10 cellular contexts compared by ENCODE assay signal in the genomic region with DNA sequence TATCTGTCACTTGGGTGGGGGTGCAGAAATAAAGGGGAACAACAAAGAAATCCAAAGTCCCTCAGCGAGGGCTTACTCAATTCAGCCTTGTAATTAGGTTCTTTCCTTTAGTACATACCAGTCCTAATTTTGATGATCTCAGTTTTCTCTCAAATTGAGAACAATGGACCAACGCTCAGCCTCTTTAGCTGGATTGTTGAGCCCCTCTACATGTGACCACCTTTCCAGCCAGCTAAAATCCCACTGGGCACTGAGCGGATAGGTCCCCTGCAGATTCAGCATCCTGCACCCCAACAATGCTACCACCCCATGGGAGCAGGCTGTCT. TPM values are rescaled to one million over a fixed set of nuclear protein-coding genes. Genes with fewer than 3 reads are reported as not detected.
A peak's percentile ranks its signal among the peaks of the same experiment; 100 is the strongest.
DNase-seq lines count a peak whose midpoint lies in the region; ATAC-seq and TF ChIP-seq lines count a peak whose summit lies in the region.
"Had no signal": no experiment of that assay in that cellular context is flagged by ENCODE, and none has a peak within 500 bp of the region (broad histone marks: within the 10 kb centered on the region; RNA-seq: fewer than 3 reads in every experiment).

No MANE protein-coding gene starts in this region.

- H3K27me3 Mint-ChIP-seq in memory B cell = no peaks in the 10 kb centered on the region
- peaks cover 0 to 2% of the 10 kb centered on the region in 2 donors for H3K27me3 Mint-ChIP-seq in CD8-positive, alpha-beta memory T cell
- H3K27me3 Mint-ChIP-seq: activated naive CD4-positive, alpha-beta T cell treated with anti-CD3 and anti-CD28 coated beads, Interleukin-2, amount 10 ng/mL, durations not matched to agents 7 days and 5 days had no signal

- H3K36me3 ChIP-seq in body of pancreas (replicated peaks in 1 of 2; ENCODE audit: insufficient read depth in 1 of 2, low read depth in 2 of 2) = no peaks in the 10 kb centered on the region
- H3K36me3 ChIP-seq in spleen = peaks cover 0 to 19% (median 0%) of the 10 kb centered on the region in 6 donors
- no peaks in the 10 kb centered on the region for H3K36me3 ChIP-seq in CD8-positive, alpha-beta memory T cell (ENCODE audit: insufficient read depth, low read length)

- H3K9me3 ChIP-seq in body of pancreas (no peaks in the 10 kb centered on the region), spleen (no peaks in the 10 kb centered on the region)
- no peaks in the 10 kb centered on the region for H3K9me3 ChIP-seq in CD8-positive, alpha-beta memory T cell (ENCODE audit: low read length)

- DNase-seq in HL-60 (ENCODE audit: low read depth in 1 of 2, low spot score in 1 of 2) (peak in 1 of 2 experiments; percentile 16), body of pancreas (no peak), memory B cell (ENCODE audit: low spot score in 2 of 2) (no peak), spleen (no peak), NCI-H345 (lab: John Stamatoyannopoulos, UW) (no peak), T-helper 9 cell (no peak)
- no peak for DNase-seq in CD8-positive, alpha-beta memory T cell
- DNase-seq: NCI-H1417 had no signal

- TF ChIP-seq CTCF in HL-60 (IDR thresholded peaks at IDR 0.05; ENCODE audit: insufficient read depth, low read length) (no peak), body of pancreas (IDR thresholded peaks at IDR 0.05) (no peak), spleen (IDR thresholded peaks at IDR 0.05 in 8 of 11, conservative IDR thresholded peaks at IDR 0.05 in 3 of 11) (no peak)

- no peaks in the 10 kb centered on the region for H3K9me3 Mint-ChIP-seq in memory B cell
- H3K9me3 Mint-ChIP-seq in CD8-positive, alpha-beta memory T cell = no peaks in the 10 kb centered on the region
- H3K9me3 Mint-ChIP-seq: activated naive CD4-positive, alpha-beta T cell treated with anti-CD3 and anti-CD28 coated beads, Interleukin-2, amount 10 ng/mL, durations not matched to agents 7 days and 5 days had no signal

- H3K27me3 ChIP-seq in HL-60 (ENCODE audit: insufficient read depth, poor library complexity, severe bottlenecking) (no peaks in the 10 kb centered on the region), body of pancreas (no peaks in the 10 kb centered on the region), spleen (replicated peaks in 1 of 7) (no peaks in the 10 kb centered on the region)
- no peaks in the 10 kb centered on the region for H3K27me3 ChIP-seq in CD8-positive, alpha-beta memory T cell (ENCODE audit: insufficient read depth, low read length, poor library complexity, severe bottlenecking)

- TF ChIP-seq POLR2A in body of pancreas (IDR thresholded peaks at IDR 0.05) (no peak), spleen (IDR thresholded peaks at IDR 0.05) (no peak)

- POLR2A ChIA-PET in CD8-positive, alpha-beta memory T cell (lab: Charles Lee) = interaction anchor here (1.2 kb wide), 1 partner anchor 11 kb away, joined by 3 read pairs; a partner anchor contains a TSS

- H3K27ac ChIP-seq in HL-60 (replicated peaks) (peak overlapping the region; percentile 60), body of pancreas (peak overlapping the region in 3 of 4 donors; percentile 16 to 61 (median 37)), spleen (peak overlapping the region in 7 of 8 donors; percentile 28 to 83 (median 79))
- no peak overlapping the region for H3K27ac ChIP-seq in CD8-positive, alpha-beta memory T cell (ENCODE audit: low read depth, low read length)

- intact Hi-C loops in body of pancreas (cut with DNase I) (no loop called here), spleen (cut with DNase I; ENCODE audit: low total_unique reads) (no loop called here)

- no peak overlapping the region for H3K4me3 Mint-ChIP-seq in memory B cell
- H3K4me3 Mint-ChIP-seq in CD8-positive, alpha-beta memory T cell = peak overlapping the region in 1 of 7 donors; percentile 17
- H3K4me3 Mint-ChIP-seq: activated naive CD4-positive, alpha-beta T cell treated with anti-CD3 and anti-CD28 coated beads, Interleukin-2, amount 10 ng/mL, durations not matched to agents 7 days and 5 days had no signal

- H3K36me3 Mint-ChIP-seq in memory B cell = no peaks in the 10 kb centered on the region
- peaks cover 0 to 16% (median 4%) of the 10 kb centered on the region in 3 donors for H3K36me3 Mint-ChIP-seq in CD8-positive, alpha-beta memory T cell

- H3K27ac Mint-ChIP-seq in memory B cell = peak overlapping the region; percentile 81
- peak overlapping the region in 4 of 8 donors; percentile 4 to 55 (median 46) for H3K27ac Mint-ChIP-seq in CD8-positive, alpha-beta memory T cell
- H3K27ac Mint-ChIP-seq: activated naive CD4-positive, alpha-beta T cell treated with anti-CD3 and anti-CD28 coated beads, Interleukin-2, amount 10 ng/mL, durations not matched to agents 7 days and 5 days had no signal

- H3K4me1 ChIP-seq in body of pancreas = peaks cover 44% of the 10 kb centered on the region
- peaks cover 36 to 93% (median 74%) of the 10 kb centered on the region in 6 donors for H3K4me1 ChIP-seq in spleen
- H3K4me1 ChIP-seq in CD8-positive, alpha-beta memory T cell (ENCODE audit: insufficient read depth, low read length) = peaks cover 9% of the 10 kb centered on the region

- CTCF ChIA-PET in CD8-positive, alpha-beta memory T cell (lab: Charles Lee) = interaction anchor here (1.7 kb wide), 1 partner anchor 12 kb away, joined by 3 read pairs; no protein-coding TSS in a partner anchor

- peaks cover 26% of the 10 kb centered on the region for H3K4me1 Mint-ChIP-seq in memory B cell
- H3K4me1 Mint-ChIP-seq in CD8-positive, alpha-beta memory T cell = peaks cover 36 to 50% (median 49%) of the 10 kb centered on the region in 3 donors

- 78 to 85% methylated on average over 3 of the region's 3 CpGs for WGBS in body of pancreas, 2 donors
- WGBS in spleen, 5 donors = 68 to 82% (median 74%) methylated on average over 3 of the region's 3 CpGs

- H3K4me3 ChIP-seq in HL-60 (replicated peaks; ENCODE audit: insufficient read depth, low read length) (no peak overlapping the region), body of pancreas (no peak overlapping the region), spleen (peak overlapping the region in 1 of 8 donors; percentile 40)
- no peak overlapping the region for H3K4me3 ChIP-seq in CD8-positive, alpha-beta memory T cell (ENCODE audit: low read length)

- ATAC-seq in body of pancreas (no peak), memory B cell (ENCODE audit: low read depth) (no peak), GM18868 (IDR thresholded peaks at IDR 0.05; ENCODE audit: unreplicated experiment) (no peak)

RNA-seq across cellular contexts. Expression of a gene that starts 11.4 kb away (rescaled TPM):
- total RNA-seq in body of pancreas (10 to 100 TPM; 28.7 to 31.4 TPM), spleen (100 to 1,000 TPM in 1 of 7 donors, 10 to 100 TPM in 6; 37.1 to 105 (median 65.6) TPM)
- 10 to 100 TPM in 1 of 3 donors, 1 to 10 TPM in 2; 5.0 to 18.3 (median 7.9) TPM for polyA plus RNA-seq in spleen
- 10 to 100 TPM; 29.0 to 31.7 TPM for total RNA-seq in CD8-positive, alpha-beta memory T cell
- 23.4 TPM for polyA plus RNA-seq in CD8-positive, alpha-beta memory T cell

RNA-seq across cellular contexts. Expression of a gene that starts 55.8 kb away (rescaled TPM):
- total RNA-seq in body of pancreas = 100 to 1,000 TPM in 1 of 2 donors, 10 to 100 TPM in 1; 63.3 to 172 TPM
- 100 to 1,000 TPM in 5 of 7 donors, 10 to 100 TPM in 2; 59.0 to 157 (median 110) TPM for total RNA-seq in spleen
- 10 to 100 TPM; 32.8 to 73.9 (median 49.0) TPM for polyA plus RNA-seq in spleen
- 100 to 1,000 TPM; 102 to 105 TPM for total RNA-seq in CD8-positive, alpha-beta memory T cell
- 14.1 TPM for polyA plus RNA-seq in CD8-positive, alpha-beta memory T cell

RNA-seq across cellular contexts. Expression of a gene that starts 59.6 kb away (rescaled TPM):
- total RNA-seq in body of pancreas (10 to 100 TPM; 16.9 to 35.6 TPM), spleen (10 to 100 TPM in 3 of 7 donors, 1 to 10 TPM in 4; 6.7 to 32.4 (median 9.0) TPM)
- polyA plus RNA-seq in spleen = 10 to 100 TPM in 1 of 3 donors, 1 to 10 TPM in 2; 2.1 to 11.5 (median 3.7) TPM
- 1 to 10 TPM; 7.4 to 7.8 TPM for total RNA-seq in CD8-positive, alpha-beta memory T cell
- polyA plus RNA-seq in CD8-positive, alpha-beta memory T cell = 4.6 TPM
